Comparison of ENCODE assay signal across 8 cellular contexts in genomic region chr2:230987137-230988020, GRCh38. TPM values are rescaled to one million over a fixed set of nuclear protein-coding genes. Genes with fewer than 3 reads are reported as not detected.
A peak's percentile ranks its signal among the peaks of the same experiment; 100 is the strongest.
DNase-seq lines count a peak whose midpoint lies in the region; ATAC-seq lines count a peak whose summit lies in the region.

No MANE protein-coding gene starts in this region.

- CTCF ChIA-PET in activated CD8-positive, alpha-beta T cell treated with anti-CD3 and anti-CD28 coated beads, Interleukin-2, amount 10 ng/mL, durations not matched to agents 7 days and 5 days (lab: Charles Lee), result interaction anchor here (0.6 to 9.3 kb wide), 46 partner anchors 8 to 163 kb away, joined by 3 to 354 read pairs (median 5); partner anchors contain the start of genes GPR55, ITM2C and SPATA3

- H3K4me1 Mint-ChIP-seq in activated CD8-positive, alpha-beta T cell treated with anti-CD3 and anti-CD28 coated beads, Interleukin-2, amount 10 ng/mL, durations not matched to agents 7 days and 5 days (ENCODE audit: low read depth), result peaks cover 47% of the 10 kb centered on the region
- peaks cover 2% of the 10 kb centered on the region for H3K4me1 Mint-ChIP-seq in memory B cell

- ATAC-seq in HG02759 (IDR thresholded peaks at IDR 0.05; ENCODE audit: unreplicated experiment) (peak; percentile 29), memory B cell (ENCODE audit: low read depth) (peak; percentile 86), GM18870 (IDR thresholded peaks at IDR 0.05; ENCODE audit: unreplicated experiment) (no peak)
- ATAC-seq in activated CD8-positive, alpha-beta T cell treated with anti-CD3 and anti-CD28 coated beads, Interleukin-2, amount 10 ng/mL, durations not matched to agents 7 days and 5 days, result peak; percentile 72

- H3K36me3 Mint-ChIP-seq in activated CD8-positive, alpha-beta T cell treated with anti-CD3 and anti-CD28 coated beads, Interleukin-2, amount 10 ng/mL, durations not matched to agents 7 days and 5 days (ENCODE audit: low read depth), result no peaks in the 10 kb centered on the region
- H3K36me3 Mint-ChIP-seq in memory B cell, result no peaks in the 10 kb centered on the region

- POLR2A ChIA-PET in activated CD8-positive, alpha-beta T cell treated with anti-CD3 and anti-CD28 coated beads, Interleukin-2, amount 10 ng/mL, durations not matched to agents 7 days and 5 days (lab: Charles Lee), result interaction anchor here (0.9 to 5.9 kb wide), 4 partner anchors 39 to 85 kb away, joined by 3 to 43 read pairs (median 4); partner anchors contain the start of gene GPR55

- H3K9me3 Mint-ChIP-seq in activated CD8-positive, alpha-beta T cell treated with anti-CD3 and anti-CD28 coated beads, Interleukin-2, amount 10 ng/mL, durations not matched to agents 7 days and 5 days (ENCODE audit: insufficient read depth), result no peaks in the 10 kb centered on the region
- no peaks in the 10 kb centered on the region for H3K9me3 Mint-ChIP-seq in memory B cell

- peak overlapping the region; percentile 61 for H3K27ac Mint-ChIP-seq in activated CD8-positive, alpha-beta T cell treated with anti-CD3 and anti-CD28 coated beads, Interleukin-2, amount 10 ng/mL, durations not matched to agents 7 days and 5 days
- peak overlapping the region; percentile 17 for H3K27ac Mint-ChIP-seq in memory B cell

- peak overlapping the region; percentile 67 for H3K4me3 Mint-ChIP-seq in activated CD8-positive, alpha-beta T cell treated with anti-CD3 and anti-CD28 coated beads, Interleukin-2, amount 10 ng/mL, durations not matched to agents 7 days and 5 days
- peak overlapping the region; percentile 75 for H3K4me3 Mint-ChIP-seq in memory B cell

- DNase-seq in DMS79 treated with DMSO at 0.1 percent for 48 hours (lab: John Stamatoyannopoulos, UW) (peak; percentile 67), NCI-H526 treated with DMSO at 0.1 percent for 48 hours (lab: John Stamatoyannopoulos, UW) (peak; percentile 31), memory B cell (ENCODE audit: low spot score in 2 of 2) (peak; percentile 78 to 84)
- peak; percentile 82 for DNase-seq in activated CD8-positive, alpha-beta T cell treated with anti-CD3 and anti-CD28 coated beads, Interleukin-2, amount 10 ng/mL, durations not matched to agents 7 days and 5 days
- DNase-seq in effector CD8-positive, alpha-beta T cell (lab: John Stamatoyannopoulos, UW), result peak; percentile 67
- DNase-seq in stimulated activated CD4-positive, alpha-beta T cell treated with anti-CD3 and anti-CD28 coated beads, TNF-alpha, amount 100 ng/mL, for 24 hours (ENCODE audit: low read depth in 3 of 3), result peak; percentile 56 to 76 (median 69)

- H3K27me3 Mint-ChIP-seq in activated CD8-positive, alpha-beta T cell treated with anti-CD3 and anti-CD28 coated beads, Interleukin-2, amount 10 ng/mL, durations not matched to agents 7 days and 5 days (ENCODE audit: low read depth), result peaks cover 17% of the 10 kb centered on the region
- H3K27me3 Mint-ChIP-seq in memory B cell, result no peaks in the 10 kb centered on the region

RNA-seq across cellular contexts. Expression of gene SPATA3, which starts 8.5 kb away (rescaled TPM):
- under 1 TPM in 1 of 2 experiments, not detected in 1; 0.29 TPM for total RNA-seq in activated CD8-positive, alpha-beta T cell treated with anti-CD3 and anti-CD28 coated beads, Interleukin-2, amount 10 ng/mL, durations not matched to agents 7 days and 5 days

RNA-seq across cellular contexts. Expression of gene C2orf72, which starts 49.9 kb away (rescaled TPM):
- under 1 TPM; 0.16 to 0.34 TPM for total RNA-seq in activated CD8-positive, alpha-beta T cell treated with anti-CD3 and anti-CD28 coated beads, Interleukin-2, amount 10 ng/mL, durations not matched to agents 7 days and 5 days

Comparison
In these comparisons a context has a peak if more than half of its experiments do, and no peak if none do; other contexts are left out.
1. DNase-seq: peak in every context shown above with its lines; median percentile 82 in activated CD8-positive, alpha-beta T cell treated with anti-CD3 and anti-CD28 coated beads, Interleukin-2, amount 10 ng/mL, durations not matched to agents 7 days and 5 days; 81 in memory B cell; 69 in stimulated activated CD4-positive, alpha-beta T cell treated with anti-CD3 and anti-CD28 coated beads, TNF-alpha, amount 100 ng/mL, for 24 hours; 67 in DMS79 treated with DMSO at 0.1 percent for 48 hours; 67 in effector CD8-positive, alpha-beta T cell; 31 in NCI-H526 treated with DMSO at 0.1 percent for 48 hours.